ENCODE assay signal across 3 cellular contexts in genomic region chr11:6248897-6249296, GRCh38.
A peak's percentile ranks its signal among the peaks of the same experiment; 100 is the strongest.
TF ChIP-seq lines count a peak whose summit lies in the region.

No MANE protein-coding gene starts in this region.

TF ChIP-seq in HEK293, 187 proteins besides CTCF, POLR2A, EP300 and RAD21:
- TF ChIP-seq ZNF146 (tag by site-specific recombination; IDR thresholded peaks at IDR 0.05) = 0 out of 2 replicates have a peak, but pooled peaks have one; percentile 17
TF ChIP-seq in HEK293: peak in this region for 1; not testable (repeated sequence) for 186.

TF ChIP-seq in SK-N-SH treated with all-trans-retinoic acid at 6 μM for 48 hours, 23 proteins besides CTCF, POLR2A, EP300 and RAD21:
- TF ChIP-seq ZNF8 (CRISPR knock-in tag; IDR thresholded peaks at IDR 0.05) = peak; percentile 52

TF ChIP-seq in K562, 482 proteins besides CTCF, POLR2A, EP300 and RAD21:
- TF ChIP-seq BCOR (IDR thresholded peaks at IDR 0.05) (0 out of 2 replicates have a peak, but pooled peaks have one; percentile 11), ZNF146 (CRISPR knock-in tag; IDR thresholded peaks at IDR 0.05; ENCODE audit: unreplicated experiment) (peak; percentile 54)
